In genomic region chr3:38396861-38397260, GRCh38 we compare ENCODE assay signal across 29 cellular contexts.
"Had no signal": no experiment of that assay in that cellular context is flagged by ENCODE, and none has a peak within 500 bp of the region (broad histone marks: within the 10 kb centered on the region; RNA-seq: fewer than 3 reads in every experiment).

No MANE protein-coding gene starts in this region.

- H3K4me1 Mint-ChIP-seq: naive thymus-derived CD4-positive, alpha-beta T cell; neural crest cell; stimulated activated memory B cell treated with anti-CD40 and anti-IgM and Interleukin-4, amounts not matched to agents 10 μg/mL and 1 μg/mL and 100 μg/mL, for 72 hours; stimulated activated naive CD8-positive, alpha-beta T cell treated with anti-CD3 and anti-CD28 coated beads, Interleukin-15, amount 100 ng/mL, for 72 hours had no signal

- H3K4me1 ChIP-seq: parathyroid adenoma, prostate gland, spleen, suprapubic skin, testis, tibial artery, transverse colon, upper lobe of right lung, uterus had no signal

- H3K4me3 ChIP-seq: ovary, prostate gland, skin epidermis, smooth muscle cell, spleen, suprapubic skin, testis, tibial artery, transverse colon, upper lobe of right lung, uterus had no signal

- H3K9me3 Mint-ChIP-seq: natural killer cell treated with Interleukin-12 subunit alpha and Interleukin-12 subunit beta and Interleukin-15 and Interleukin-18, amount 100 ng/mL, for 72 hours; nephron progenitor cell; neural crest cell; stimulated activated memory B cell treated with anti-CD40 and anti-IgM and Interleukin-4, amounts not matched to agents 10 μg/mL and 1 μg/mL and 100 μg/mL, for 72 hours; stimulated activated naive CD8-positive, alpha-beta T cell treated with anti-CD3 and anti-CD28 coated beads, Interleukin-15, amount 100 ng/mL, for 72 hours; type B pancreatic cell had no signal

- H3K4me3 Mint-ChIP-seq: naive thymus-derived CD4-positive, alpha-beta T cell; natural killer cell treated with Interleukin-12 subunit alpha and Interleukin-12 subunit beta and Interleukin-15 and Interleukin-18, amount 100 ng/mL, for 72 hours; nephron progenitor cell; neural crest cell; stimulated activated memory B cell treated with anti-CD40 and anti-IgM and Interleukin-4, amounts not matched to agents 10 μg/mL and 1 μg/mL and 100 μg/mL, for 72 hours; stimulated activated naive CD8-positive, alpha-beta T cell treated with anti-CD3 and anti-CD28 coated beads, Interleukin-15, amount 100 ng/mL, for 72 hours; type B pancreatic cell had no signal

- H3K27ac Mint-ChIP-seq: naive thymus-derived CD4-positive, alpha-beta T cell; natural killer cell treated with Interleukin-12 subunit alpha and Interleukin-12 subunit beta and Interleukin-15 and Interleukin-18, amount 100 ng/mL, for 72 hours; nephron progenitor cell; stimulated activated memory B cell treated with anti-CD40 and anti-IgM and Interleukin-4, amounts not matched to agents 10 μg/mL and 1 μg/mL and 100 μg/mL, for 72 hours; stimulated activated naive CD8-positive, alpha-beta T cell treated with anti-CD3 and anti-CD28 coated beads, Interleukin-15, amount 100 ng/mL, for 72 hours; type B pancreatic cell had no signal

- H3K9me3 ChIP-seq: neutrophil, ovary, prostate gland, spleen, suprapubic skin, testis, tibial artery, transverse colon, upper lobe of right lung, uterus had no signal

- DNase-seq: naive thymus-derived CD4-positive, alpha-beta T cell; nucleus accumbens; ovary; posterior cingulate gyrus; spleen; stimulated activated CD4-positive, alpha-beta T cell treated with anti-CD3 and anti-CD28 coated beads, Interleukin-12 subunit alpha, Interleukin-12 subunit beta, amount 100 ng/mL, for 4 hours; stimulated activated CD4-positive, alpha-beta T cell treated with anti-CD3 and anti-CD28 coated beads, Interleukin-1b, Interleukin-23, amount 100 ng/mL, for 48 hours; stimulated activated CD4-positive, alpha-beta T cell treated with anti-CD3 and anti-CD28 coated beads, Interleukin-4, amount 100 ng/mL, for 1 hour; stimulated activated CD4-positive, alpha-beta T cell treated with anti-CD3 and anti-CD28 coated beads, Interleukin-4, amount 100 ng/mL, for 4 hours; stimulated activated naive CD8-positive, alpha-beta T cell treated with anti-CD3 and anti-CD28 coated beads, Interleukin-15, amount 100 ng/mL, for 72 hours; substantia nigra; tibial artery; transverse colon; upper lobe of right lung; uterus had no signal

- H3K27me3 ChIP-seq: neutrophil, ovary, spleen, suprapubic skin, testis, tibial artery, transverse colon, upper lobe of right lung, uterus had no signal

- ATAC-seq: naive thymus-derived CD4-positive, alpha-beta T cell; natural killer cell treated with Interleukin-12 subunit alpha and Interleukin-12 subunit beta and Interleukin-15 and Interleukin-18, amount 100 ng/mL, for 72 hours; sciatic nerve; stimulated activated memory B cell treated with anti-CD40 and anti-IgM and Interleukin-4, amounts not matched to agents 10 μg/mL and 1 μg/mL and 100 μg/mL, for 72 hours; stimulated activated naive CD8-positive, alpha-beta T cell treated with anti-CD3 and anti-CD28 coated beads, Interleukin-15, amount 100 ng/mL, for 72 hours; stimulated activated naive CD8-positive, alpha-beta T cell treated with anti-CD3 and anti-CD28 coated beads, Interleukin-15, Interleukin-2, amounts not matched to agents 100 U/mL and 50 U/mL, for 24 hours had no signal

- H3K27ac ChIP-seq: neutrophil, ovary, parathyroid adenoma, prostate gland, skin epidermis, spleen, suprapubic skin, testis, tibial artery, transverse colon, upper lobe of right lung, uterus had no signal

- H3K36me3 Mint-ChIP-seq: natural killer cell treated with Interleukin-12 subunit alpha and Interleukin-12 subunit beta and Interleukin-15 and Interleukin-18, amount 100 ng/mL, for 72 hours had no signal

- H3K36me3 ChIP-seq: ovary, prostate gland, uterus had no signal

- H3K27me3 Mint-ChIP-seq: naive thymus-derived CD4-positive, alpha-beta T cell; natural killer cell treated with Interleukin-12 subunit alpha and Interleukin-12 subunit beta and Interleukin-15 and Interleukin-18, amount 100 ng/mL, for 72 hours; stimulated activated memory B cell treated with anti-CD40 and anti-IgM and Interleukin-4, amounts not matched to agents 10 μg/mL and 1 μg/mL and 100 μg/mL, for 72 hours; stimulated activated naive CD8-positive, alpha-beta T cell treated with anti-CD3 and anti-CD28 coated beads, Interleukin-15, amount 100 ng/mL, for 72 hours; type B pancreatic cell had no signal
